In the genomic region with DNA sequence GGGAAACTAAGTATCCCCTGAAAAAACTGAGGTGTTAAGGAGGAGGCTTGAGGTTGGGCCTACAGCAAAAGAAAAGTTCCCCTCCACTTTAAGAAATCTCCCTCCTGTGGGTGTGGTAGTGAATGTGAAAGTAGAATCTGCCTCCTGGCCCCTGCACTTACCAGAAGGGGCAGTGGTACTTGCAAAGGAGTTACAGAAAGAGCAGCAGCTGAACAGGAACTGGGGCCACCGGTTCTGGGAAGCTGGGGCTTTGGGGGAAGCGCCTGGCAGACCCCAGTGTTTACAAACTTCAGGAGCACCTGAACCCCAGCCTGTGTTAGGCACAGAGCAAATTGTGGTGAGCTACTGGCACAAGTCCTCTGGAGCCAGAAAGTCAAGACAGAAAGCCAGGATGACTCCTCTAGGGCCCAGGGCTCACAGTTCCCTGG, we compare ENCODE assay signal across 8 cellular contexts.
DNase-seq lines count a peak whose midpoint lies in the region; ATAC-seq, FAIRE-seq and TF ChIP-seq lines count a peak whose summit lies in the region.

No MANE protein-coding gene starts in this region.

- H3K27ac Mint-ChIP-seq in stimulated activated naive B cell treated with anti-CD40 and anti-IgM and Interleukin-4, amounts not matched to agents 10 μg/mL and 1 μg/mL and 100 μg/mL, for 72 hours, result peak overlapping the region; percentile 94

- no peak for TF ChIP-seq CTCF in esophagus muscularis mucosa (IDR thresholded peaks at IDR 0.05)

- TF ChIP-seq POLR2A in GM12891 (IDR thresholded peaks at IDR 0.05; ENCODE audit: low read depth, low read length) (no peak), esophagus muscularis mucosa (IDR thresholded peaks at IDR 0.05; ENCODE audit: low read depth) (no peak)

- no peak overlapping the region for H3K27ac ChIP-seq in esophagus muscularis mucosa (replicated peaks in 1 of 4)

- no peaks in the 10 kb centered on the region for H3K36me3 ChIP-seq in esophagus muscularis mucosa

- peak; percentile 39 for DNase-seq in GM12891 (ENCODE audit: insufficient read length, low spot score)
- peak; percentile 2 for DNase-seq in NCI-H69 (lab: John Stamatoyannopoulos, UW)
- peak; percentile 34 for DNase-seq in central memory CD4-positive, alpha-beta T cell
- peak; percentile 45 for DNase-seq in stimulated activated naive B cell treated with anti-CD40 and anti-IgM and Interleukin-4, amounts not matched to agents 10 μg/mL and 1 μg/mL and 100 μg/mL, for 72 hours
- no peak for DNase-seq in esophagus muscularis mucosa (ENCODE audit: extremely low spot score)
- no peak for DNase-seq in NCI-H1092 (lab: John Stamatoyannopoulos, UW)
- DNase-seq in HCEC 1CT, result no peak

- intact Hi-C loops in esophagus muscularis mucosa (cut with DNase I), result no loop called here

- H3K27me3 ChIP-seq in esophagus muscularis mucosa, result no peaks in the 10 kb centered on the region

- no peaks in the 10 kb centered on the region for H3K9me3 Mint-ChIP-seq in stimulated activated naive B cell treated with anti-CD40 and anti-IgM and Interleukin-4, amounts not matched to agents 10 μg/mL and 1 μg/mL and 100 μg/mL, for 72 hours

- ATAC-seq in GM21723 (IDR thresholded peaks at IDR 0.05; ENCODE audit: unreplicated experiment), result peak; percentile 98
- ATAC-seq in stimulated activated naive B cell treated with anti-CD40 and anti-IgM and Interleukin-4, amounts not matched to agents 10 μg/mL and 1 μg/mL and 100 μg/mL, for 72 hours (replicated peaks), result peak; percentile 96 to 99

- no peak overlapping the region for H3K4me3 ChIP-seq in esophagus muscularis mucosa

- H3K27me3 Mint-ChIP-seq in stimulated activated naive B cell treated with anti-CD40 and anti-IgM and Interleukin-4, amounts not matched to agents 10 μg/mL and 1 μg/mL and 100 μg/mL, for 72 hours, result no peaks in the 10 kb centered on the region

- 48% methylated on average over 2 of the region's 2 CpGs for WGBS in esophagus muscularis mucosa

- H3K36me3 Mint-ChIP-seq in stimulated activated naive B cell treated with anti-CD40 and anti-IgM and Interleukin-4, amounts not matched to agents 10 μg/mL and 1 μg/mL and 100 μg/mL, for 72 hours, result peaks cover 30 to 44% of the 10 kb centered on the region in 2 donors

- no peaks in the 10 kb centered on the region for H3K9me3 ChIP-seq in esophagus muscularis mucosa

- peaks cover 14 to 25% (median 16%) of the 10 kb centered on the region in 4 donors for H3K4me1 ChIP-seq in esophagus muscularis mucosa

- H3K4me1 Mint-ChIP-seq in stimulated activated naive B cell treated with anti-CD40 and anti-IgM and Interleukin-4, amounts not matched to agents 10 μg/mL and 1 μg/mL and 100 μg/mL, for 72 hours, result peaks cover 30% of the 10 kb centered on the region in 2 donors

- peak; percentile 93 for FAIRE-seq in GM12891 (lab: Jason Lieb, UNC)

- TF ChIP-seq EP300 in esophagus muscularis mucosa (IDR thresholded peaks at IDR 0.05), result no peak

- peak overlapping the region; percentile 49 to 59 for H3K4me3 Mint-ChIP-seq in stimulated activated naive B cell treated with anti-CD40 and anti-IgM and Interleukin-4, amounts not matched to agents 10 μg/mL and 1 μg/mL and 100 μg/mL, for 72 hours

TF ChIP-seq in GM12891, 5 proteins besides CTCF, POLR2A, EP300 and RAD21:
- TF ChIP-seq SPI1 (IDR thresholded peaks at IDR 0.05; ENCODE audit: low read depth, low read length) (peak; percentile 48), TAF1 (IDR thresholded peaks at IDR 0.05; ENCODE audit: low read depth, low read length) (no peak)

Comparison
In these comparisons a context has a peak if more than half of its experiments do, and no peak if none do; other contexts are left out.
1. DNase-seq: peak in GM12891 (single experiment), NCI-H69 (single experiment), central memory CD4-positive, alpha-beta T cell (single experiment) and stimulated activated naive B cell treated with anti-CD40 and anti-IgM and Interleukin-4, amounts not matched to agents 10 μg/mL and 1 μg/mL and 100 μg/mL, for 72 hours (single experiment); none in esophagus muscularis mucosa (single experiment), NCI-H1092 (single experiment) and HCEC 1CT (single experiment).